ENCODE assay signal across 19 cellular contexts in the genomic region with DNA sequence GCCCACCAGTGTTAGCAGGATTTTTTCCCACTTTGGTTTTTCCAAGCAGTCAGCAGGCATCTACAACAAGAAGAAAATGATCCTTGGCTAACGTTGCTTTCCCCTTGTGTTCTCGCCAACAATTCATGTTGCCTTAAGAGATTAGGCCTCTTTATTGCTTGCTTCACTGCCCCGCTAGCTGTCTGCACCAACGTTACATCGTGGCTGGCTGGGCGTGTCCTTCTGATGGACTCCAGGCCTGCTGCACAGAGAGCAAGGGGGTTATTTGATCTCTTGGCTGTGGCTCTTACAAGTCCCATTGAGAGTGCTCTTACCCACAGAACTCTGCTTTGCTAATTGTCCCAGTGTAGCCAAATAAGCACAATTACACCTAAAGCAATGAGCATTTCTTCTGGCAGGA. TPM values are rescaled to one million over a fixed set of nuclear protein-coding genes. Genes with fewer than 3 reads are reported as not detected.
DNase-seq lines count a peak whose midpoint lies in the region; ATAC-seq and TF ChIP-seq lines count a peak whose summit lies in the region.
"Had no signal": no experiment of that assay in that cellular context is flagged by ENCODE, and none has a peak within 500 bp of the region (broad histone marks: within the 10 kb centered on the region; RNA-seq: fewer than 3 reads in every experiment).

No MANE protein-coding gene starts in this region.

- H3F3A ChIP-seq in smooth muscle cell (ENCODE audit: low read depth), result peaks cover 35% of the 10 kb centered on the region

- H3K27me3 ChIP-seq in adipocyte (replicated peaks; ENCODE audit: control insufficient read depth, insufficient read depth, low read length) (no peaks in the 10 kb centered on the region), right cardiac atrium (ENCODE audit: control insufficient read depth, insufficient read depth) (no peaks in the 10 kb centered on the region), smooth muscle cell (ENCODE audit: low read depth) (no peaks in the 10 kb centered on the region)
- H3K27me3 ChIP-seq: body of pancreas had no signal

- H3K9ac ChIP-seq in adipocyte (ENCODE audit: low read length) (no peak overlapping the region), smooth muscle cell (ENCODE audit: low read depth) (peak overlapping the region; percentile 52)

- no peaks in the 10 kb centered on the region for H3K36me3 ChIP-seq in adipocyte (ENCODE audit: control insufficient read depth, insufficient read depth, low read length, severe bottlenecking)
- H3K36me3 ChIP-seq in smooth muscle cell (ENCODE audit: low read depth), result no peaks in the 10 kb centered on the region

- H3K4me1 ChIP-seq in adipocyte (ENCODE audit: control insufficient read depth, insufficient read depth, low read length), result peaks cover 35% of the 10 kb centered on the region
- H3K4me1 ChIP-seq in right cardiac atrium (ENCODE audit: control insufficient read depth, insufficient read depth, low read length), result peaks cover 5% of the 10 kb centered on the region
- H3K4me1 ChIP-seq in smooth muscle cell (ENCODE audit: low read depth), result peaks cover 25% of the 10 kb centered on the region
- H3K4me1 ChIP-seq: body of pancreas had no signal

- no peak overlapping the region for H2AFZ ChIP-seq in smooth muscle cell (ENCODE audit: low read depth)

- H3K79me2 ChIP-seq in smooth muscle cell (ENCODE audit: low read depth), result no peaks in the 10 kb centered on the region

- peak; percentile 90 to 93 for ATAC-seq in right cardiac atrium
- ATAC-seq in GM18498 (IDR thresholded peaks at IDR 0.05; ENCODE audit: unreplicated experiment), result no peak
- ATAC-seq in GM19463 (IDR thresholded peaks at IDR 0.05; ENCODE audit: unreplicated experiment), result no peak
- ATAC-seq: activated CD8-positive, alpha-beta T cell treated with anti-CD3 and anti-CD28 coated beads for 36 hours; body of pancreas; effector memory CD8-positive, alpha-beta T cell; naive thymus-derived CD4-positive, alpha-beta T cell had no signal

- H3K27ac ChIP-seq in right cardiac atrium (ENCODE audit: low read length) (no peak overlapping the region), smooth muscle cell (ENCODE audit: low read depth) (peak overlapping the region; percentile 76)
- H3K27ac ChIP-seq: body of pancreas had no signal

- intact Hi-C loops in right cardiac atrium (cut with DNase I), result no loop called here

- peak overlapping the region; percentile 58 for H3K4me2 ChIP-seq in smooth muscle cell

- H3K4me3 ChIP-seq in adipocyte (ENCODE audit: low read length), result no peak overlapping the region
- no peak overlapping the region for H3K4me3 ChIP-seq in right cardiac atrium (ENCODE audit: low read length)
- H3K4me3 ChIP-seq in smooth muscle cell, result no peak overlapping the region
- H3K4me3 ChIP-seq: body of pancreas had no signal

- WGBS in right cardiac atrium, result 23% methylated on average over 6 of the region's 6 CpGs
- 7% methylated on average over 6 of the region's 6 CpGs for WGBS in smooth muscle cell (ENCODE audit: low lambda C conversion rate)

- peaks cover 13% of the 10 kb centered on the region for H3K9me3 ChIP-seq in adipocyte (ENCODE audit: control insufficient read depth, low read length)
- H3K9me3 ChIP-seq in right cardiac atrium (ENCODE audit: control insufficient read depth, low read length), result no peaks in the 10 kb centered on the region
- no peaks in the 10 kb centered on the region for H3K9me3 ChIP-seq in smooth muscle cell (replicated peaks; ENCODE audit: low read depth)
- H3K9me3 ChIP-seq: body of pancreas had no signal

- H4K20me1 ChIP-seq in smooth muscle cell (ENCODE audit: low read depth), result no peaks in the 10 kb centered on the region

- no peak for TF ChIP-seq CTCF in smooth muscle cell (IDR thresholded peaks at IDR 0.05; ENCODE audit: borderline replicate concordance, insufficient read depth, poor library complexity, severe bottlenecking)

- DNase-seq in NCI-H748 (lab: John Stamatoyannopoulos, UW; ENCODE audit: unreplicated experiment), result peak; percentile 40
- no peak for DNase-seq in NCI-H748 treated with DMSO at 0.1 percent for 48 hours (lab: John Stamatoyannopoulos, UW)
- peak; percentile 8 for DNase-seq in adipocyte (ENCODE audit: low read depth)
- peak; percentile 79 to 95 (median 91) for DNase-seq in right cardiac atrium
- DNase-seq in smooth muscle cell (lab: John Stamatoyannopoulos, UW; ENCODE audit: unreplicated experiment), result no peak
- no peak for DNase-seq in kidney glomerular epithelial cell (lab: John Stamatoyannopoulos, UW)
- DNase-seq: 8988T; activated CD8-positive, alpha-beta T cell treated with anti-CD3 and anti-CD28 coated beads for 36 hours; activated effector memory CD4-positive, alpha-beta T cell treated with Interleukin-2 at 50 U/mL for 16 hours; body of pancreas; CD8-positive, alpha-beta memory T cell; effector memory CD8-positive, alpha-beta T cell; GF-D8; naive thymus-derived CD4-positive, alpha-beta T cell; SIG-M5; substantia nigra had no signal

RNA-seq across cellular contexts. Expression of a gene that starts 17.8 kb away (rescaled TPM):
- total RNA-seq in right cardiac atrium, result not detected
- not detected for polyA plus RNA-seq in right cardiac atrium
- not detected in 2 replicates for total RNA-seq in smooth muscle cell
- not detected in 2 replicates for polyA plus RNA-seq in smooth muscle cell
- total RNA-seq: activated CD8-positive, alpha-beta T cell treated with anti-CD3 and anti-CD28 coated beads for 36 hours; CD8-positive, alpha-beta memory T cell; H4 had no signal
- polyA plus RNA-seq: CD8-positive, alpha-beta memory T cell; naive thymus-derived CD4-positive, alpha-beta T cell had no signal

RNA-seq across cellular contexts. Expression of a gene that starts 22.8 kb away (rescaled TPM):
- not detected for total RNA-seq in right cardiac atrium
- not detected for polyA plus RNA-seq in right cardiac atrium
- under 0.01 TPM in 1 of 2 replicates, not detected in the other for total RNA-seq in smooth muscle cell
- polyA plus RNA-seq in smooth muscle cell, result 0.08 and 0.11 TPM in 2 replicates
- total RNA-seq: activated CD8-positive, alpha-beta T cell treated with anti-CD3 and anti-CD28 coated beads for 36 hours; body of pancreas; CD8-positive, alpha-beta memory T cell; H4 had no signal
- polyA plus RNA-seq: CD8-positive, alpha-beta memory T cell; naive thymus-derived CD4-positive, alpha-beta T cell had no signal

RNA-seq across cellular contexts. Expression of a gene that starts 30.3 kb away (rescaled TPM):
- total RNA-seq in right cardiac atrium (100 to 1,000 TPM; 128 to 160 (median 141) TPM), smooth muscle cell (349 and 371 TPM in 2 replicates)
- polyA plus RNA-seq in right cardiac atrium (152 TPM), smooth muscle cell (272 and 309 TPM in 2 replicates)

Comparison
In these comparisons a context has a peak if more than half of its experiments do, and no peak if none do; other contexts are left out.
1. DNase-seq: peak in NCI-H748 (single experiment), adipocyte (single experiment) and right cardiac atrium (3 of 3); none in NCI-H748 treated with DMSO at 0.1 percent for 48 hours (single experiment), smooth muscle cell (single experiment) and kidney glomerular epithelial cell (single experiment).
2. ATAC-seq: peak in right cardiac atrium (2 of 2); none in GM18498 (single experiment) and GM19463 (single experiment).